Comparison of ENCODE assay signal across 8 cellular contexts in genomic region chr4:4247711-4248035, GRCh38. TPM values are rescaled to one million over a fixed set of nuclear protein-coding genes. Genes with fewer than 3 reads are reported as not detected.
A peak's percentile ranks its signal among the peaks of the same experiment; 100 is the strongest.
DNase-seq lines count a peak whose midpoint lies in the region; ATAC-seq and TF ChIP-seq lines count a peak whose summit lies in the region.

No MANE protein-coding gene starts in this region.

- peak overlapping the region; percentile 99 for H3K27ac Mint-ChIP-seq in osteocyte (ENCODE audit: unreplicated experiment)

- H3K27me3 Mint-ChIP-seq in osteocyte (ENCODE audit: unreplicated experiment): no peaks in the 10 kb centered on the region

- H3K79me2 ChIP-seq in OCI-LY1 (ENCODE audit: insufficient read depth, low read length): 0 out of 2 replicates have a peak, but pooled peaks cover 5% of the 10 kb centered on the region

- peaks cover 0 to 6% (median 0%) of the 10 kb centered on the region in 11 experiments; a peak in 2 of 22 replicates for H3K9me3 ChIP-seq in BLaER1 treated with 17β-estradiol and CSF1 and Interleukin-3, amounts not matched to agents 10 nM and 100 nM (replicated peaks in 1 of 11)
- no peaks in the 10 kb centered on the region for H3K9me3 ChIP-seq in OCI-LY1 (ENCODE audit: low read length)

- no peaks in the 10 kb centered on the region for H4K20me1 ChIP-seq in BLaER1 treated with 17β-estradiol and CSF1 and Interleukin-3, amounts not matched to agents 10 nM and 100 nM
- no peaks in the 10 kb centered on the region for H4K20me1 ChIP-seq in OCI-LY1 (ENCODE audit: insufficient read depth, low read length)

- H3K4me3 ChIP-seq in BLaER1 treated with 17β-estradiol and CSF1 and Interleukin-3, amounts not matched to agents 10 nM and 100 nM: peak overlapping the region; percentile 64 to 81 (median 72)
- H3K4me3 ChIP-seq in OCI-LY1 (ENCODE audit: low read depth, low read length, poor library complexity, severe bottlenecking): peak overlapping the region; percentile 84

- DNase-seq in epithelial cell of prostate (ENCODE audit: low read depth, low spot score): no peak
- no peak for DNase-seq in osteocyte (ENCODE audit: extremely low spot score, unreplicated experiment)
- no peak for DNase-seq in CD1c-positive myeloid dendritic cell (ENCODE audit: extremely low spot score)
- DNase-seq in activated CD8-positive, alpha-beta memory T cell treated with anti-CD3 and anti-CD28 coated beads, Interleukin-2, amount 50 U/mL, for 4 hours: no peak

- ATAC-seq in GM21619 (IDR thresholded peaks at IDR 0.05; ENCODE audit: unreplicated experiment) (peak; percentile 1), GM18861 (IDR thresholded peaks at IDR 0.05; ENCODE audit: unreplicated experiment) (no peak)

- TF ChIP-seq CTCF in OCI-LY1 (IDR thresholded peaks at IDR 0.05; ENCODE audit: low read length) (no peak), osteocyte (IDR thresholded peaks at IDR 0.05) (no peak)

- H3K9me2 ChIP-seq in OCI-LY1 (ENCODE audit: low read depth, low read length): no peaks in the 10 kb centered on the region

- no peaks in the 10 kb centered on the region for H3F3A ChIP-seq in OCI-LY1 (ENCODE audit: insufficient read depth, low read length)

- H3K36me3 Mint-ChIP-seq in osteocyte (ENCODE audit: unreplicated experiment): peaks cover 17% of the 10 kb centered on the region

- peaks cover 0 to 28% (median 15%) of the 10 kb centered on the region in 11 experiments; a peak in 12 of 22 replicates for H3K36me3 ChIP-seq in BLaER1 treated with 17β-estradiol and CSF1 and Interleukin-3, amounts not matched to agents 10 nM and 100 nM
- H3K36me3 ChIP-seq in OCI-LY1 (ENCODE audit: insufficient read depth, low read length): peaks cover 15% of the 10 kb centered on the region; the same call in 1 of the 2 replicates

- peaks cover 6 to 19% (median 10%) of the 10 kb centered on the region in 10 experiments; a peak in 17 of 20 replicates for H3K4me1 ChIP-seq in BLaER1 treated with 17β-estradiol and CSF1 and Interleukin-3, amounts not matched to agents 10 nM and 100 nM
- peaks cover 14% of the 10 kb centered on the region for H3K4me1 ChIP-seq in OCI-LY1 (ENCODE audit: insufficient read depth, low read length, severe bottlenecking)

- H3K27me3 ChIP-seq in BLaER1 treated with 17β-estradiol and CSF1 and Interleukin-3, amounts not matched to agents 10 nM and 100 nM: peaks cover 3 to 33% (median 29%) of the 10 kb centered on the region in 11 experiments; a peak in 20 of 22 replicates
- H3K27me3 ChIP-seq in OCI-LY1 (ENCODE audit: insufficient read depth, low read length): no peaks in the 10 kb centered on the region

- peaks cover 12% of the 10 kb centered on the region for H3K4me1 Mint-ChIP-seq in osteocyte (ENCODE audit: unreplicated experiment)

- no peaks in the 10 kb centered on the region for H3K9me3 Mint-ChIP-seq in osteocyte (ENCODE audit: unreplicated experiment)

- peak overlapping the region; percentile 84 for H3K4me3 Mint-ChIP-seq in osteocyte (ENCODE audit: unreplicated experiment)

- no peak overlapping the region for H2AFZ ChIP-seq in OCI-LY1 (ENCODE audit: low read length)

- peak overlapping the region; percentile 76 to 89 (median 81) for H3K27ac ChIP-seq in BLaER1 treated with 17β-estradiol and CSF1 and Interleukin-3, amounts not matched to agents 10 nM and 100 nM
- H3K27ac ChIP-seq in OCI-LY1 (ENCODE audit: low read depth, low read length, poor library complexity, severe bottlenecking) (no peak overlapping the region), epithelial cell of prostate (peak overlapping the region; percentile 93)

- H3K4me2 ChIP-seq in BLaER1 treated with 17β-estradiol and CSF1 and Interleukin-3, amounts not matched to agents 10 nM and 100 nM: peak overlapping the region; percentile 61 to 86 (median 72)
- peak overlapping the region; percentile 96 for H3K4me2 ChIP-seq in OCI-LY1 (ENCODE audit: low read length)

- H3K9ac ChIP-seq in BLaER1 treated with 17β-estradiol and CSF1 and Interleukin-3, amounts not matched to agents 10 nM and 100 nM: peak overlapping the region; percentile 79 to 90 (median 85)
- peak overlapping the region; percentile 89 for H3K9ac ChIP-seq in OCI-LY1 (ENCODE audit: low read length)

RNA-seq across cellular contexts. Expression of gene TMEM128, which starts 0.3 kb away (rescaled TPM):
- total RNA-seq in osteocyte: 25.7 and 26.8 TPM in 2 replicates

RNA-seq across cellular contexts. Expression of gene OTOP1, which starts 20.9 kb away (rescaled TPM):
- not detected in 2 replicates for total RNA-seq in osteocyte

RNA-seq across cellular contexts. Expression of gene LYAR, which starts 42.3 kb away (rescaled TPM):
- total RNA-seq in osteocyte: 7.4 and 8.2 TPM in 2 replicates

RNA-seq across cellular contexts. Expression of gene ZBTB49, which starts 42.4 kb away (rescaled TPM):
- 3.5 and 6.4 TPM in 2 replicates for total RNA-seq in osteocyte
